ENCODE assay signal across 9 cellular contexts in the genomic region with DNA sequence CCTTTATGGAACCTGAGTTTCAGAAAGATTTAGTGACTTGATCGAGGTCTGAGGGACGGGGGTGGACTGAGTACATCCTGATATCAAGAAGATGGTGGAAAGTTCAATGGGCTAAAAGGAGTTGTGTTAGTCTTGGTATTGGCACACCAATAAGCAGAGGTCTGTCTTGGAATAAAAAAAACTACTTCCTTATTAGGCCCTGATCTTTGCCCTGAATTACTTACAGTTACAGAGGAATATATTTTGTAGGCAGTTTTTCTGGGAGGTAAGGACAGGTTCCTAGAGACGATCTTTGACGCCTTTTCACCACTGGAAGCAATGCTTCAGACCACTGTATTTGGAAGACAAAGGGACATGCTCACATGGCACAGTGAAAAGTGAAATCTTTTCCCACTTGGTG. TPM values are rescaled to one million over a fixed set of nuclear protein-coding genes. Genes with fewer than 3 reads are reported as not detected.
DNase-seq lines count a peak whose midpoint lies in the region; ATAC-seq and TF ChIP-seq lines count a peak whose summit lies in the region.
"Had no signal": no experiment of that assay in that cellular context is flagged by ENCODE, and none has a peak within 500 bp of the region (broad histone marks: within the 10 kb centered on the region; RNA-seq: fewer than 3 reads in every experiment).

No MANE protein-coding gene starts in this region.

- H3K4me1 ChIP-seq in GM23248 (ENCODE audit: insufficient read depth) (no peaks in the 10 kb centered on the region), duodenal mucosa (ENCODE audit: control insufficient read depth in 1 of 2, insufficient read depth in 2 of 2, low read length in 2 of 2) (peaks cover 0 to 11% of the 10 kb centered on the region in 2 donors), ovary (ENCODE audit: insufficient read depth) (no peaks in the 10 kb centered on the region)
- H3K4me1 ChIP-seq: right lobe of liver had no signal

- in situ Hi-C loops in GM23248 (cut with MboI), result no loop called here

- no peaks in the 10 kb centered on the region for H4K20me1 ChIP-seq in GM23248 (ENCODE audit: insufficient read depth)

- H3K9me3 ChIP-seq in GM23248 (ENCODE audit: low read depth) (no peaks in the 10 kb centered on the region), duodenal mucosa (ENCODE audit: control insufficient read depth in 1 of 2, low read length in 2 of 2) (no peaks in the 10 kb centered on the region), ovary (no peaks in the 10 kb centered on the region)
- H3K9me3 ChIP-seq: right lobe of liver had no signal

- no peak for TF ChIP-seq CTCF in ovary (IDR thresholded peaks at IDR 0.05)

- H3K36me3 ChIP-seq in GM23248 (ENCODE audit: low read depth) (no peaks in the 10 kb centered on the region), duodenal mucosa (ENCODE audit: control insufficient read depth in 1 of 2, insufficient read depth in 2 of 2, low read length in 2 of 2) (no peaks in the 10 kb centered on the region), ovary (no peaks in the 10 kb centered on the region)
- H3K36me3 ChIP-seq: right lobe of liver had no signal

- TF ChIP-seq EP300 in ovary (IDR thresholded peaks at IDR 0.05), result no peak

- H3K27ac ChIP-seq in GM23248 (no peak overlapping the region), duodenal mucosa (ENCODE audit: low read depth, low read length) (peak overlapping the region; percentile 81), ovary (no peak overlapping the region)
- H3K27ac ChIP-seq: right lobe of liver had no signal

- H3K9ac ChIP-seq in GM23248 (no peak overlapping the region), duodenal mucosa (ENCODE audit: low read depth in 1 of 2, low read length in 2 of 2) (peak overlapping the region in 1 of 2 donors; percentile 23)

- H2AFZ ChIP-seq in GM23248, result 0 out of 2 replicates have a peak overlapping the region, but pooled peaks have one; percentile 41

- no peaks in the 10 kb centered on the region for H3K79me2 ChIP-seq in GM23248 (ENCODE audit: insufficient read depth)

- no peak for ATAC-seq in HG02981 (IDR thresholded peaks at IDR 0.05; ENCODE audit: unreplicated experiment)
- ATAC-seq in HG03457 (IDR thresholded peaks at IDR 0.05; ENCODE audit: unreplicated experiment), result no peak

- no peaks in the 10 kb centered on the region for H3F3A ChIP-seq in GM23248 (ENCODE audit: insufficient read depth)

- H3K27me3 ChIP-seq in GM23248 (replicated peaks; ENCODE audit: insufficient read depth), result no peaks in the 10 kb centered on the region
- no peaks in the 10 kb centered on the region for H3K27me3 ChIP-seq in duodenal mucosa (ENCODE audit: control insufficient read depth in 1 of 2, insufficient read depth in 2 of 2, low read length in 2 of 2)
- no peaks in the 10 kb centered on the region for H3K27me3 ChIP-seq in ovary
- H3K27me3 ChIP-seq: right lobe of liver had no signal

- TF ChIP-seq POLR2A in ovary (IDR thresholded peaks at IDR 0.05), result no peak

- DNase-seq in GM23248 (no peak), NCI-H2227 treated with DMSO at 0.1 percent for 48 hours (lab: John Stamatoyannopoulos, UW) (peak; percentile 46), ovary (no peak), putamen (ENCODE audit: low spot score) (no peak), NCI-H1694 (lab: John Stamatoyannopoulos, UW) (no peak)

- H3K4me3 ChIP-seq in GM23248 (no peak overlapping the region), duodenal mucosa (ENCODE audit: low read depth in 1 of 2, low read length in 2 of 2) (peak overlapping the region in 1 of 2 donors; percentile 55), ovary (peak overlapping the region; percentile 35)

- intact Hi-C loops in ovary (cut with DNase I), result no loop called here

- H3K9me2 ChIP-seq in GM23248 (ENCODE audit: insufficient read depth), result no peaks in the 10 kb centered on the region

- H3K4me2 ChIP-seq in GM23248 (ENCODE audit: unreplicated experiment), result no peak overlapping the region

- 77 to 78% methylated on average over 4 of the region's 4 CpGs for WGBS in GM23248 (ENCODE audit: low coverage in 1 of 2, low lambda C conversion rate in 2 of 2, missing lambda C conversion rate in 2 of 2), 2 experiments
- WGBS in ovary, 3 donors, result 74 to 81% (median 80%) methylated on average over 4 of the region's 4 CpGs

RNA-seq across cellular contexts. Expression of a gene that starts 0.7 kb away (rescaled TPM):
- not detected in 2 replicates for total RNA-seq in GM23248 (2014; rRNA removed; shearing (Covaris generic))
- polyA plus RNA-seq in GM23248 (2016; fragmentation: Nextera tagmentation; extraction: Ambion mirVana), result not detected in 2 replicates
- 1 to 10 TPM in 2 of 7 donors, under 1 TPM in 5; 0.40 to 2.5 (median 0.68) TPM for total RNA-seq in ovary
- 1 to 10 TPM in 1 of 2 donors, under 1 TPM in 1; 0.42 to 1.3 TPM for polyA plus RNA-seq in ovary
